Comparison of ENCODE assay signal across 20 cellular contexts in the genomic region with DNA sequence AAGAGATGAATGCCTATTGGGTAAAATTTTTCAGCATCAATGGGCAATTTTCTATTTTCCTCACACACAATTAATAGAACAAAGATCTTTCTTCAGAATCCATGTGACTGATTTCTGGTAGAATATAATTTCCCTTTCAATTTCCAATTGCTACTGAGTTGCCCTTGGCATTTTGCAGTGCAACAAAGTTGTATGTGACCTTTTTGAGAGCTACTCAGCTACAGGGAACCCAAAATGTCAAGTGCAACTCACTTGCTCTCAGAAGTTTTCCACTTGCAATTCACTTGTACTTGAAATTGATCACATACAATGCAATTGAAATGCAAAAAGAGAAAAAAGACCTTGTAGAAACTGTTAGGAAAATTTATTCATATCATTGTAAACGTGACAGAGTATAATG.
"Had no signal": no experiment of that assay in that cellular context is flagged by ENCODE, and none has a peak within 500 bp of the region (broad histone marks: within the 10 kb centered on the region; RNA-seq: fewer than 3 reads in every experiment).

No MANE protein-coding gene starts in this region.

- H3K4me1 Mint-ChIP-seq: nephron progenitor cell; stimulated activated effector memory CD8-positive, alpha-beta T cell treated with anti-CD3 and anti-CD28 coated beads, Interleukin-12 subunit alpha, Interleukin-12 subunit beta, amount 100 ng/mL, for 72 hours; stimulated activated naive CD8-positive, alpha-beta T cell treated with anti-CD3 and anti-CD28 coated beads, Interleukin-15, amount 100 ng/mL, for 72 hours had no signal

- H3K4me3 Mint-ChIP-seq: naive thymus-derived CD4-positive, alpha-beta T cell; nephron progenitor cell; stimulated activated effector memory CD8-positive, alpha-beta T cell treated with anti-CD3 and anti-CD28 coated beads, Interleukin-12 subunit alpha, Interleukin-12 subunit beta, amount 100 ng/mL, for 72 hours; stimulated activated naive CD8-positive, alpha-beta T cell treated with anti-CD3 and anti-CD28 coated beads, Interleukin-15, amount 100 ng/mL, for 72 hours had no signal

- DNase-seq: effector CD4-positive, alpha-beta T cell; heart right ventricle; islet precursor cell; lower lobe of right lung; mesenchymal stem cell; midbrain; naive thymus-derived CD4-positive, alpha-beta T cell; nephron progenitor cell; psoas muscle; retina; right lobe of liver; stimulated activated CD4-positive, alpha-beta T cell treated with anti-CD3 and anti-CD28 coated beads, Interleukin-4, amount 100 ng/mL, for 1 hour; stimulated activated CD8-positive, alpha-beta memory T cell treated with anti-CD3 and anti-CD28 coated beads, Interleukin-4, amount 100 ng/mL, for 48 hours; stimulated activated naive CD8-positive, alpha-beta T cell treated with anti-CD3 and anti-CD28 coated beads, Interleukin-15, amount 100 ng/mL, for 72 hours; testis; transverse colon had no signal

- H3K27me3 Mint-ChIP-seq: stimulated activated naive CD8-positive, alpha-beta T cell treated with anti-CD3 and anti-CD28 coated beads, Interleukin-15, amount 100 ng/mL, for 72 hours had no signal

- H3K27me3 ChIP-seq: heart right ventricle, neutrophil, right lobe of liver, testis, transverse colon had no signal

- H3K4me1 ChIP-seq: lower lobe of right lung, psoas muscle, right lobe of liver, testis, transverse colon had no signal

- H3K4me3 ChIP-seq: coronary artery, heart right ventricle, lower lobe of right lung, psoas muscle, right lobe of liver, testis, transverse colon had no signal

- H3K27ac Mint-ChIP-seq: naive thymus-derived CD4-positive, alpha-beta T cell; nephron progenitor cell; stimulated activated effector memory CD8-positive, alpha-beta T cell treated with anti-CD3 and anti-CD28 coated beads, Interleukin-12 subunit alpha, Interleukin-12 subunit beta, amount 100 ng/mL, for 72 hours; stimulated activated naive CD8-positive, alpha-beta T cell treated with anti-CD3 and anti-CD28 coated beads, Interleukin-15, amount 100 ng/mL, for 72 hours had no signal

- H3K36me3 Mint-ChIP-seq: naive thymus-derived CD4-positive, alpha-beta T cell; stimulated activated effector memory CD8-positive, alpha-beta T cell treated with anti-CD3 and anti-CD28 coated beads, Interleukin-12 subunit alpha, Interleukin-12 subunit beta, amount 100 ng/mL, for 72 hours had no signal

- ATAC-seq: heart right ventricle; left lobe of liver; naive thymus-derived CD4-positive, alpha-beta T cell; psoas muscle; right lobe of liver; stimulated activated effector memory CD8-positive, alpha-beta T cell treated with anti-CD3 and anti-CD28 coated beads, Interleukin-12 subunit alpha, Interleukin-12 subunit beta, amount 100 ng/mL, for 72 hours; stimulated activated naive CD8-positive, alpha-beta T cell treated with anti-CD3 and anti-CD28 coated beads, Interleukin-15, amount 100 ng/mL, for 72 hours had no signal

- H3K9me3 Mint-ChIP-seq: nephron progenitor cell; stimulated activated effector memory CD8-positive, alpha-beta T cell treated with anti-CD3 and anti-CD28 coated beads, Interleukin-12 subunit alpha, Interleukin-12 subunit beta, amount 100 ng/mL, for 72 hours; stimulated activated naive CD8-positive, alpha-beta T cell treated with anti-CD3 and anti-CD28 coated beads, Interleukin-15, amount 100 ng/mL, for 72 hours had no signal

- H3K9me3 ChIP-seq: heart right ventricle, lower lobe of right lung, neutrophil, psoas muscle, right lobe of liver, testis, transverse colon had no signal

- H3K27ac ChIP-seq: coronary artery, heart right ventricle, lower lobe of right lung, neutrophil, psoas muscle, right lobe of liver, testis, transverse colon had no signal

- H3K36me3 ChIP-seq: heart right ventricle, lower lobe of right lung, neutrophil, right lobe of liver, transverse colon had no signal
